25 cellular contexts compared by ENCODE assay signal in the genomic region with DNA sequence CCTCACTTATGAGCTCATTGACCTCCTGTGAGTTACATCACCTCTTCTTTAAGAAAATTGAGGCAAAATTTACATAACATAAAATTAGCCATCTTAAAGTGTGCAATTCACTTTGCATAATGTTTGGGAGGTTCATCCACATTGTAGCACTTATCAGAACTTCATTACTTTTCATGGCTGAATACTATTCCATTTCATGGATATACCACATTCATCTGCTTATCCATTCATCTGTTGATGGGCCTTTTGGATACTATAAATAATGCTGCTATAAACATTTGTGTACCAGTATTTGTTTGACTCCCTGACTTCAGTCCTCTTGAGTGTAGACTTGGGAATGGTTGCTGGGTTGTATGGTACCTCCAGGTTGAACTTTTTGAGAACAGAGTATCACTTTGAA.
DNase-seq lines count a peak whose midpoint lies in the region; ATAC-seq, FAIRE-seq and TF ChIP-seq lines count a peak whose summit lies in the region.
"Had no signal": no experiment of that assay in that cellular context is flagged by ENCODE, and none has a peak within 500 bp of the region (broad histone marks: within the 10 kb centered on the region; RNA-seq: fewer than 3 reads in every experiment).

No MANE protein-coding gene starts in this region.

- H2BK15ac ChIP-seq in H1 (ENCODE audit: low read length) = no peak overlapping the region

- H3K56ac ChIP-seq in H1 (replicated peaks; ENCODE audit: insufficient read length, low read depth, low read length) = no peak overlapping the region

- H3K23ac ChIP-seq in H1 (ENCODE audit: insufficient read length) = no peak overlapping the region

- H3K36me3 Mint-ChIP-seq in neural progenitor cell = peaks cover 34% of the 10 kb centered on the region
- H3K36me3 Mint-ChIP-seq: CD14-positive monocyte had no signal

- H3K79me1 ChIP-seq in H1 (ENCODE audit: low read depth, low read length) = no peaks in the 10 kb centered on the region

- H3K79me2 ChIP-seq in H1 (ENCODE audit: control insufficient read depth in 1 of 2, insufficient read depth in 2 of 2, low read length in 2 of 2) (no peaks in the 10 kb centered on the region), neural progenitor cell (ENCODE audit: low read depth) (no peaks in the 10 kb centered on the region)

- H3K4me1 ChIP-seq in left ventricle myocardium inferior (peaks cover 49% of the 10 kb centered on the region), H1 (replicated peaks in 1 of 4; ENCODE audit: control insufficient read depth in 3 of 4, insufficient read depth in 4 of 4, low read length in 3 of 4) (peaks cover 3 to 19% (median 7%) of the 10 kb centered on the region in 4 experiments; a peak in 6 of 7 replicates), neural progenitor cell (peaks cover 37% of the 10 kb centered on the region)
- H3K4me1 ChIP-seq: BE2C had no signal

- no peak overlapping the region for H3K27ac Mint-ChIP-seq in neural progenitor cell
- H3K27ac Mint-ChIP-seq: CD14-positive monocyte; CD4-positive, alpha-beta T cell; CD8-positive, alpha-beta memory T cell had no signal

- TF ChIP-seq CTCF in left ventricle myocardium inferior (IDR thresholded peaks at IDR 0.05; ENCODE audit: borderline replicate concordance) (no peak), H1 (IDR thresholded peaks at IDR 0.05; ENCODE audit: control extremely low read depth in 1 of 3, insufficient read depth in 1 of 3, low read depth in 1 of 3, low read length in 3 of 3) (no peak), neural progenitor cell (IDR thresholded peaks at IDR 0.05) (no peak)

- POLR2A ChIA-PET in H1 (lab: Charles Lee; ENCODE audit: partially characterized antibody) = no interaction called here

- H3K4me3 ChIP-seq in left ventricle myocardium inferior (no peak overlapping the region), H1 (ENCODE audit: extremely low read depth in 1 of 4, insufficient read depth in 2 of 4, low read depth in 3 of 4, low read length in 4 of 4) (no peak overlapping the region), neural progenitor cell (no peak overlapping the region)
- H3K4me3 ChIP-seq: A549; BLaER1 treated with 17β-estradiol and CSF1 and Interleukin-3, amounts not matched to agents 10 nM and 100 nM; GM12878 had no signal

- no peak overlapping the region for H3K18ac ChIP-seq in H1 (ENCODE audit: extremely low read depth, low read length)

- no peak for TF ChIP-seq RAD21 in H1 (IDR thresholded peaks at IDR 0.05 in 1 of 2, conservative IDR thresholded peaks at IDR 0.05 in 1 of 2; ENCODE audit: low read depth in 2 of 2, low read length in 2 of 2)

- no peaks in the 10 kb centered on the region for H3K23me2 ChIP-seq in H1 (ENCODE audit: low read depth, low read length)

- H2AFZ ChIP-seq in H1 (ENCODE audit: low read length) (no peak overlapping the region), neural progenitor cell (replicated peaks) (no peak overlapping the region)

- intact Hi-C loops in left ventricle myocardium inferior (cut with micrococcal nuclease) (no loop called here), Right ventricle myocardium inferior (cut with DNase I) (no loop called here)

- peaks cover 22% of the 10 kb centered on the region for H3F3A ChIP-seq in neural progenitor cell (ENCODE audit: low read depth)

- H4K5ac ChIP-seq in H1 (ENCODE audit: insufficient read length, low read depth, low read length) = no peak overlapping the region

- no peak overlapping the region for H4K8ac ChIP-seq in H1 (ENCODE audit: extremely low read depth, insufficient read depth, low read length)

- no peak for TF ChIP-seq EP300 in H1 (IDR thresholded peaks at IDR 0.05; ENCODE audit: borderline replicate concordance in 1 of 2, low read depth in 2 of 2, low read length in 2 of 2)

- no peak overlapping the region for H3K4me2 ChIP-seq in H1 (ENCODE audit: insufficient read depth in 1 of 2, low read depth in 2 of 2, low read length in 2 of 2)
- H3K4me2 ChIP-seq in neural progenitor cell = peak overlapping the region; percentile 72
- H3K4me2 ChIP-seq: A549; BLaER1 treated with 17β-estradiol and CSF1 and Interleukin-3, amounts not matched to agents 10 nM and 100 nM had no signal

- CTCF ChIA-PET in H1 (lab: Charles Lee; ENCODE audit: partially characterized antibody) = interaction anchor here (1.4 to 4.6 kb wide), 3 partner anchors 24 to 71 kb away, joined by 3 to 22 read pairs (median 21); no protein-coding TSS in a partner anchor

- H3K27me3 ChIP-seq in left ventricle myocardium inferior (ENCODE audit: low read depth) (no peaks in the 10 kb centered on the region), H1 (replicated peaks in 1 of 4; ENCODE audit: control insufficient read depth in 3 of 4, extremely low read depth in 1 of 4, insufficient read depth in 3 of 4, low read length in 3 of 4) (no peaks in the 10 kb centered on the region), neural progenitor cell (no peaks in the 10 kb centered on the region)
- H3K27me3 ChIP-seq: BE2C had no signal

- H2BK12ac ChIP-seq in H1 (ENCODE audit: low read depth, low read length) = no peak overlapping the region

- DNase-seq in left ventricle myocardium inferior (no peak), Right ventricle myocardium inferior (ENCODE audit: missing footprints) (no peak), H1 (ENCODE audit: low read depth in 1 of 2, low spot score in 2 of 2) (no peak), neural progenitor cell (ENCODE audit: low spot score) (no peak), cerebellum (ENCODE audit: low spot score) (no peak), KG1 (lab: John Stamatoyannopoulos, UW) (no peak)
- no peak for DNase-seq in stimulated activated CD4-positive, alpha-beta T cell treated with anti-CD3 and anti-CD28 coated beads, Interleukin-2, amount 100 ng/mL, for 48 hours
- DNase-seq: 8988T; ACHN; AML-193; BE2C; CD4-positive, alpha-beta T cell; CD8-positive, alpha-beta memory T cell; DMS 273 treated with DMSO at 0.1 percent for 48 hours; DMS79; EL; GDM1; GOT3; H7; HCEC 1CT had no signal

- H3K27me3 Mint-ChIP-seq in neural progenitor cell (ENCODE audit: insufficient read depth, low read depth) = peaks cover 2% of the 10 kb centered on the region
- H3K27me3 Mint-ChIP-seq: CD4-positive, alpha-beta T cell had no signal

- H3K14ac ChIP-seq in H1 (ENCODE audit: insufficient read length) = no peak overlapping the region

- ATAC-seq in Right ventricle myocardium inferior = no peak
- ATAC-seq: A549, GM12878 had no signal

- H2BK5ac ChIP-seq in H1 (ENCODE audit: low read depth, low read length) = no peak overlapping the region

- H4K20me1 ChIP-seq in H1 (replicated peaks in 1 of 2; ENCODE audit: control insufficient read depth in 1 of 2, insufficient read depth in 2 of 2, low read length in 2 of 2) (no peaks in the 10 kb centered on the region), neural progenitor cell (ENCODE audit: low read depth) (peaks cover 25% of the 10 kb centered on the region)

- peak overlapping the region; percentile 47 for H3K27ac ChIP-seq in left ventricle myocardium inferior (replicated peaks)
- H3K27ac ChIP-seq in H1 (ENCODE audit: low read depth, low read length) = no peak overlapping the region
- H3K27ac ChIP-seq in neural progenitor cell = no peak overlapping the region
- H3K27ac ChIP-seq: A549; BLaER1 treated with 17β-estradiol and CSF1 and Interleukin-3, amounts not matched to agents 10 nM and 100 nM had no signal

- no peak overlapping the region for H4K91ac ChIP-seq in H1 (replicated peaks; ENCODE audit: insufficient read length, low read length)

- peaks cover 15% of the 10 kb centered on the region for H3K36me3 ChIP-seq in left ventricle myocardium inferior
- H3K36me3 ChIP-seq in H1 (ENCODE audit: control insufficient read depth in 2 of 4, insufficient read depth in 4 of 4, low read length in 3 of 4) = no peaks in the 10 kb centered on the region
- H3K36me3 ChIP-seq in neural progenitor cell = no peaks in the 10 kb centered on the region
- H3K36me3 ChIP-seq: BE2C; BLaER1 treated with 17β-estradiol and CSF1 and Interleukin-3, amounts not matched to agents 10 nM and 100 nM had no signal

- no peak for TF ChIP-seq POLR2A in H1 (IDR thresholded peaks at IDR 0.05; ENCODE audit: control extremely low read depth in 1 of 2, low read depth in 2 of 2, low read length in 2 of 2)

- H3K9ac ChIP-seq in H1 (replicated peaks in 1 of 4; ENCODE audit: extremely low read depth in 1 of 4, low read depth in 3 of 4, low read length in 3 of 4) (no peak overlapping the region), neural progenitor cell (no peak overlapping the region)
- H3K9ac ChIP-seq: BLaER1 treated with 17β-estradiol and CSF1 and Interleukin-3, amounts not matched to agents 10 nM and 100 nM had no signal

- FAIRE-seq in H1 (lab: Jason Lieb, UNC) = no peak
- FAIRE-seq: A549, D721Med, GM12878 had no signal

- H2AK5ac ChIP-seq in H1 (ENCODE audit: low read depth, low read length) = no peak overlapping the region

- peaks cover 51% of the 10 kb centered on the region for H3K4me1 Mint-ChIP-seq in neural progenitor cell
- H3K4me1 Mint-ChIP-seq: CD14-positive monocyte; CD8-positive, alpha-beta memory T cell had no signal

- H2BK120ac ChIP-seq in H1 (replicated peaks; ENCODE audit: low read depth, low read length) = no peak overlapping the region

- no peak overlapping the region for H2BK20ac ChIP-seq in H1 (ENCODE audit: low read length)

- H3K9me3 ChIP-seq in left ventricle myocardium inferior (replicated peaks) = peaks cover 15% of the 10 kb centered on the region
- peaks cover 0 to 7% of the 10 kb centered on the region in 2 experiments; a peak in 3 of 4 replicates for H3K9me3 ChIP-seq in H1 (ENCODE audit: insufficient read depth in 2 of 2, low read depth in 1 of 2, low read length in 1 of 2)
- H3K9me3 ChIP-seq in neural progenitor cell (ENCODE audit: low read depth) = peaks cover 7% of the 10 kb centered on the region
- H3K9me3 ChIP-seq: BE2C had no signal

- H3K4ac ChIP-seq in H1 (replicated peaks; ENCODE audit: insufficient read length, low read depth, low read length) = no peak overlapping the region

- H3K4me3 Mint-ChIP-seq in neural progenitor cell = no peak overlapping the region
- H3K4me3 Mint-ChIP-seq: CD14-positive monocyte; CD4-positive, alpha-beta T cell; CD8-positive, alpha-beta memory T cell had no signal

- peaks cover 24% of the 10 kb centered on the region for H3K9me3 Mint-ChIP-seq in neural progenitor cell

TF ChIP-seq in H1, 55 proteins besides CTCF, POLR2A, EP300 and RAD21:
- TF ChIP-seq HDAC2 (IDR thresholded peaks at IDR 0.05; ENCODE audit: borderline replicate concordance in 1 of 2, low read depth in 2 of 2, low read length in 2 of 2) (peak in 1 of 2 experiments; percentile 88; a peak in 1 of 4 replicates), USF2 (IDR thresholded peaks at IDR 0.05; ENCODE audit: low read length) (no peak), KDM1A (IDR thresholded peaks at IDR 0.05; ENCODE audit: borderline replicate concordance, low read length) (peak; percentile 95)
